In the genomic region with DNA sequence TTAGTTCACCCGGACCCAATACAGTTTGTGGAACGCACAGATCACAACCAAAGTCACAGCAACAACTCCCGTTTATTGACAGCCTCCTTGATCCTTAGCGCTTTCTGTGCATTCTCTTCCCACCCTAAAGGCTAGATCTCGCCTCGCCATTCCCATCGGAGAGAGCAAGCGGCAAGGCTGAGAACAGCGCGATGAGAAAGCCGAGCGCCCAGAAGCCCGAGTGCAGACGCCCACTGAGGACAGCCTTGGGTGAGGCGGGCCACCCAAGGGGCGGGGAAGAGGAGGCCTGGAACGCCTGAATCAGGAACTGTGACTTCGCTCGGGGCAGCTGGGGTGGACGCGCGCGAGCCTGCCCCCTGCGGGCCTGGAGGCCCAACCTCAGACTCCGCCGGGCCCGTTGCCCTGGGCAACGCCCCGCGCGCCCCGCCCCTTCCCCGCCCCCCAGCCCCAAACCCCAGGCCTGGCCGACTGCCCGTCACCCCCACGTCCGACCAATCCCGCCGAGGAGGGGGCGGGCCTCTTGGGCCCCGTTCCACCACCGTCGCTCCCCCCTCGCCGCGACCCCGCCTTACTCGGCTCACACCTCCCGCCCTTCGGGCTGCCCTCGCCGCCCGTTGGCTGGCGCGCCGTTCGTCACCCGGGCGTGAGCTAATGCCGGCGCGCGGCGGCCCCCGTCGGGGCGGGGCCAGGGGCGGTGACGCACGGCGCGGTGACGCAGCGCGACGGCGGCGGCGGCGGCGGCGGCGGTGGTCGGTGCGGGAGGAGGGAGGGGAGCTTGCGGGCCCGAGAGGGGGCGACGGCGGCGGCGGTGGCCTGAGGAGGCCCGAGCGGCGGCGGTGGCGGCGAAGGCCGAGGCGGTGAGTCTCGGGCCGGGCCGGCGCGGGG, we compare ENCODE assay signal across 8 cellular contexts.
DNase-seq lines count a peak whose midpoint lies in the region; ATAC-seq and TF ChIP-seq lines count a peak whose summit lies in the region.

A gene with protein sequence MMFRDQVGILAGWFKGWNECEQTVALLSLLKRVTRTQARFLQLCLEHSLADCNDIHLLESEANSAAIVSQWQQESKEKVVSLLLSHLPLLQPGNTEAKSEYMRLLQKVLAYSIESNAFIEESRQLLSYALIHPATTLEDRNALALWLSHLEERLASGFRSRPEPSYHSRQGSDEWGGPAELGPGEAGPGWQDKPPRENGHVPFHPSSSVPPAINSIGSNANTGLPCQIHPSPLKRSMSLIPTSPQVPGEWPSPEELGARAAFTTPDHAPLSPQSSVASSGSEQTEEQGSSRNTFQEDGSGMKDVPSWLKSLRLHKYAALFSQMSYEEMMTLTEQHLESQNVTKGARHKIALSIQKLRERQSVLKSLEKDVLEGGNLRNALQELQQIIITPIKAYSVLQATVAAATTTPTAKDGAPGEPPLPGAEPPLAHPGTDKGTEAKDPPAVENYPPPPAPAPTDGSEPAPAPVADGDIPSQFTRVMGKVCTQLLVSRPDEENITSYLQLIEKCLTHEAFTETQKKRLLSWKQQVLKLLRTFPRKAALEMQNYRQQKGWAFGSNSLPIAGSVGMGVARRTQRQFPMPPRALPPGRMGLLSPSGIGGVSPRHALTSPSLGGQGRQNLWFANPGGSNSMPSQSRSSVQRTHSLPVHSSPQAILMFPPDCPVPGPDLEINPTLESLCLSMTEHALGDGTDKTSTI (plus strand): TSS at position 702 of the 885 bp plus-strand sequence. CDS start 14,473 bp downstream, outside the sequence.

- DNase-seq in AG10803 (ENCODE audit: low read depth) = peak; percentile 98
- peak; percentile 100 for DNase-seq in NCI-H345 (lab: John Stamatoyannopoulos, UW)
- peak; percentile 97 to 100 (median 98) for DNase-seq in activated CD4-positive, CD25-positive, alpha-beta regulatory T cell (lab: John Stamatoyannopoulos, UW)
- DNase-seq in central memory CD4-positive, alpha-beta T cell = peak; percentile 99
- DNase-seq in iris pigment epithelial cell (ENCODE audit: low read depth) = peak; percentile 98
- peak; percentile 98 for DNase-seq in stimulated activated CD4-positive, alpha-beta T cell treated with anti-CD3 and anti-CD28 coated beads, Interleukin-12 subunit alpha, Interleukin-12 subunit beta, amount 100 ng/mL, for 4 hours

- H3K4me3 ChIP-seq in AG10803 (ENCODE audit: low read length) = peak within 1 kb of the TSS; percentile 99

- peak; percentile 90 for ATAC-seq in GM19023 (IDR thresholded peaks at IDR 0.05; ENCODE audit: unreplicated experiment)
- ATAC-seq in HG03280 (IDR thresholded peaks at IDR 0.05; ENCODE audit: unreplicated experiment) = peak; percentile 91

- peak; percentile 59 for TF ChIP-seq CTCF in AG10803 (conservative IDR thresholded peaks at IDR 0.05; ENCODE audit: low read length)

Comparison
In these comparisons a context has a peak if more than half of its experiments do, and no peak if none do; other contexts are left out.
1. Peak in every context shown above with its lines: DNase-seq, ATAC-seq and H3K4me3 ChIP-seq.